Comparison of ENCODE assay signal across 22 cellular contexts in genomic region chr15:98504998-98505397, GRCh38.
DNase-seq lines count a peak whose midpoint lies in the region; ATAC-seq and TF ChIP-seq lines count a peak whose summit lies in the region.
"Had no signal": no experiment of that assay in that cellular context is flagged by ENCODE, and none has a peak within 500 bp of the region (broad histone marks: within the 10 kb centered on the region; RNA-seq: fewer than 3 reads in every experiment).

No MANE protein-coding gene starts in this region.

- H3K4me1 Mint-ChIP-seq in activated CD4-positive, alpha-beta memory T cell treated with anti-CD3 and anti-CD28 coated beads for 36 hours (ENCODE audit: low read depth): no peaks in the 10 kb centered on the region

- POLR2A ChIA-PET in IMR-90 (lab: Charles Lee; ENCODE audit: unreplicated experiment): no interaction called here
- POLR2A ChIA-PET in activated CD4-positive, alpha-beta memory T cell treated with anti-CD3 and anti-CD28 coated beads for 36 hours (lab: Charles Lee): no interaction called here

- H3K79me2 ChIP-seq in hepatocyte: no peaks in the 10 kb centered on the region

- TF ChIP-seq POLR2A in IMR-90 (IDR thresholded peaks at IDR 0.05; ENCODE audit: low read depth, low read length): no peak
- no peak for TF ChIP-seq POLR2A in vagina (IDR thresholded peaks at IDR 0.05)

- in situ Hi-C loops in IMR-90 (cut with MboI; ENCODE audit: low sequenced_read_pairs): no loop called here

- H3K27me3 ChIP-seq in IMR-90 (ENCODE audit: control insufficient read depth, insufficient read depth, low read length) (peaks cover 24% of the 10 kb centered on the region), hepatocyte (peaks cover 7% of the 10 kb centered on the region), vagina (no peaks in the 10 kb centered on the region)

- H2BK15ac ChIP-seq in IMR-90 (ENCODE audit: low read depth, low read length): no peak overlapping the region

- H3K27me3 Mint-ChIP-seq in activated CD4-positive, alpha-beta memory T cell treated with anti-CD3 and anti-CD28 coated beads for 36 hours: peaks cover 39% of the 10 kb centered on the region

- WGBS in IMR-90 (ENCODE audit: extremely low coverage in 2 of 2, insufficient read length in 1 of 2), 2 experiments: 82% methylated on average over 3 of the region's 9 CpGs; no CpG with 5 or more reads in 1 of the 2 experiments
- WGBS in hepatocyte (ENCODE audit: low lambda C conversion rate, missing lambda C conversion rate): 92% methylated on average over 9 of the region's 9 CpGs

- H3K9me3 Mint-ChIP-seq in activated CD4-positive, alpha-beta memory T cell treated with anti-CD3 and anti-CD28 coated beads for 36 hours: no peaks in the 10 kb centered on the region
- H3K9me3 Mint-ChIP-seq: CD8-positive, alpha-beta T cell had no signal

- CTCF ChIA-PET in IMR-90 (lab: Yijun Ruan, JAX): no interaction called here
- CTCF ChIA-PET in activated CD4-positive, alpha-beta memory T cell treated with anti-CD3 and anti-CD28 coated beads for 36 hours (lab: Charles Lee): no interaction called here

- no peak overlapping the region; the same call in 1 of the 2 replicates for H2AK5ac ChIP-seq in IMR-90 (ENCODE audit: low read depth, low read length)

- H3K23ac ChIP-seq in IMR-90 (ENCODE audit: low read depth, low read length): no peak overlapping the region

- H3K27ac Mint-ChIP-seq in activated CD4-positive, alpha-beta memory T cell treated with anti-CD3 and anti-CD28 coated beads for 36 hours: no peak overlapping the region
- H3K27ac Mint-ChIP-seq: CD8-positive, alpha-beta T cell had no signal

- no peak for TF ChIP-seq RAD21 in IMR-90 (IDR thresholded peaks at IDR 0.05; ENCODE audit: low read length)

- no peak overlapping the region for H4K91ac ChIP-seq in IMR-90 (ENCODE audit: insufficient read depth, low read depth, low read length)

- TF ChIP-seq CTCF in IMR-90 (conservative IDR thresholded peaks at IDR 0.05; ENCODE audit: low read depth, low read length) (no peak), hepatocyte (IDR thresholded peaks at IDR 0.05; ENCODE audit: poor library complexity) (no peak), vagina (IDR thresholded peaks at IDR 0.05) (no peak)

- DNase-seq in IMR-90: no peak
- DNase-seq in hepatocyte (ENCODE audit: low spot score): no peak
- DNase-seq in posterior vena cava (ENCODE audit: low spot score): peak; percentile 52
- DNase-seq in vagina (ENCODE audit: extremely low spot score in 2 of 2): peak in 1 of 2 donors; percentile 83
- DNase-seq in activated CD4-positive, alpha-beta memory T cell treated with anti-CD3 and anti-CD28 coated beads for 36 hours: no peak
- no peak for DNase-seq in NCI-H2029 (lab: John Stamatoyannopoulos, UW)
- DNase-seq: AML-193; Caco-2; CD8-positive, alpha-beta T cell; HCEC 1CT; KG1; MG63; NCI-H1417 treated with DMSO at 0.1 percent for 48 hours; NCI-H187; NCI-H2171 treated with DMSO at 0.1 percent for 48 hours; NCI-H345; NCI-H524; NCI-H748 treated with DMSO at 0.1 percent for 48 hours; SIG-M5 had no signal

- no peak overlapping the region for H2AK9ac ChIP-seq in IMR-90 (replicated peaks; ENCODE audit: low read depth, low read length, poor library complexity)

- peak overlapping the region; percentile 36; the same call in 1 of the 2 replicates for H3K18ac ChIP-seq in IMR-90 (ENCODE audit: low read depth, low read length)

- intact Hi-C loops in IMR-90 (cut with micrococcal nuclease) (no loop called here), posterior vena cava (cut with DNase I) (no loop called here), vagina (cut with DNase I) (no loop called here)
- intact Hi-C loops in activated CD4-positive, alpha-beta memory T cell treated with anti-CD3 and anti-CD28 coated beads for 36 hours (cut with micrococcal nuclease): no loop called here

- no peak overlapping the region for H2BK5ac ChIP-seq in IMR-90 (ENCODE audit: low read depth, low read length, poor library complexity, severe bottlenecking)

- no peaks in the 10 kb centered on the region for H3K36me3 ChIP-seq in IMR-90 (ENCODE audit: control insufficient read depth, insufficient read depth, low read length)
- no peaks in the 10 kb centered on the region for H3K36me3 ChIP-seq in hepatocyte (replicated peaks; ENCODE audit: insufficient read depth, low read depth)
- no peaks in the 10 kb centered on the region for H3K36me3 ChIP-seq in vagina
- H3K36me3 ChIP-seq: MG63 had no signal

- no peaks in the 10 kb centered on the region for H3K79me1 ChIP-seq in IMR-90 (ENCODE audit: low read depth in 1 of 2, low read length in 2 of 2)

- peak overlapping the region; percentile 46 for H2BK20ac ChIP-seq in IMR-90 (ENCODE audit: low read depth, low read length)

- H2AFZ ChIP-seq in IMR-90 (replicated peaks; ENCODE audit: low read length, poor library complexity): no peak overlapping the region
- no peak overlapping the region for H2AFZ ChIP-seq in hepatocyte

- H3K9me1 ChIP-seq in IMR-90 (ENCODE audit: insufficient read depth, low read length): peaks cover 3% of the 10 kb centered on the region; the same call in 1 of the 2 replicates

- H3K9ac ChIP-seq in IMR-90 (ENCODE audit: low read depth, low read length): no peak overlapping the region

- peaks cover 18% of the 10 kb centered on the region; the same call in 1 of the 2 replicates for H3K4me1 ChIP-seq in IMR-90 (ENCODE audit: control insufficient read depth, insufficient read depth, low read length)
- peaks cover 8% of the 10 kb centered on the region for H3K4me1 ChIP-seq in hepatocyte (ENCODE audit: insufficient read depth)
- H3K4me1 ChIP-seq in vagina: peaks cover 20% of the 10 kb centered on the region
- H3K4me1 ChIP-seq: Caco-2 had no signal

- peak overlapping the region; percentile 44; the same call in 1 of the 2 replicates for H2BK120ac ChIP-seq in IMR-90 (ENCODE audit: low read depth, low read length)

- H3K36me3 Mint-ChIP-seq in activated CD4-positive, alpha-beta memory T cell treated with anti-CD3 and anti-CD28 coated beads for 36 hours: no peaks in the 10 kb centered on the region
- H3K36me3 Mint-ChIP-seq: CD8-positive, alpha-beta T cell had no signal

- no peak overlapping the region; the same call in 1 of the 2 replicates for H3K56ac ChIP-seq in IMR-90 (ENCODE audit: extremely low read depth, insufficient read depth, low read length)

- H4K20me1 ChIP-seq in IMR-90 (ENCODE audit: insufficient read depth, low read length) (no peaks in the 10 kb centered on the region), hepatocyte (ENCODE audit: insufficient read depth, poor library complexity, severe bottlenecking) (no peaks in the 10 kb centered on the region)

- BruUV-seq in IMR-90 (replicated peaks; lab: Mats Ljungman, UMichigan): no TSS peak

- no peak overlapping the region for H3K4ac ChIP-seq in IMR-90 (ENCODE audit: low read depth, low read length)

- H3K4me3 ChIP-seq in IMR-90 (ENCODE audit: insufficient read depth, low read depth, low read length) (no peak overlapping the region), hepatocyte (no peak overlapping the region), vagina (no peak overlapping the region)
- H3K4me3 ChIP-seq: A549, MG63 had no signal

- ATAC-seq in IMR-90 (ENCODE audit: low read depth): no peak
- ATAC-seq in HG03045 (IDR thresholded peaks at IDR 0.05; ENCODE audit: unreplicated experiment): no peak
- ATAC-seq: CD8-positive, alpha-beta T cell had no signal

- H3K14ac ChIP-seq in IMR-90 (replicated peaks; ENCODE audit: low read depth, low read length): no peak overlapping the region

- peak overlapping the region; percentile 88; the same call in 1 of the 2 replicates for H3K27ac ChIP-seq in IMR-90 (ENCODE audit: insufficient read depth, low read length)
- peak overlapping the region; percentile 71 for H3K27ac ChIP-seq in hepatocyte
- peak overlapping the region; percentile 55 for H3K27ac ChIP-seq in vagina
- H3K27ac ChIP-seq: A549, C4-2B had no signal

- H3K9me3 ChIP-seq in IMR-90 (ENCODE audit: control insufficient read depth, insufficient read depth, low read length) (peaks cover 3% of the 10 kb centered on the region; the same call in 1 of the 2 replicates), hepatocyte (ENCODE audit: low read depth) (no peaks in the 10 kb centered on the region), vagina (no peaks in the 10 kb centered on the region)
- H3K9me3 ChIP-seq: Caco-2, MG63 had no signal

- H4K5ac ChIP-seq in IMR-90 (ENCODE audit: low read depth, low read length): peak overlapping the region; percentile 25; the same call in 1 of the 2 replicates

- dilution Hi-C loops in IMR-90 (cut with HindIII; ENCODE audit: low sequenced_read_pairs, unreplicated experiment): no loop called here

- H3K9me2 ChIP-seq in hepatocyte (replicated peaks; ENCODE audit: insufficient read depth): no peaks in the 10 kb centered on the region

- H3K4me2 ChIP-seq in IMR-90 (ENCODE audit: low read depth, low read length) (no peak overlapping the region), hepatocyte (no peak overlapping the region)
- H3K4me2 ChIP-seq: A549 had no signal

- no peak overlapping the region; a peak in 1 of 4 replicates for H4K8ac ChIP-seq in IMR-90 (ENCODE audit: low read depth in 2 of 2, low read length in 2 of 2)

- no peak overlapping the region for H3K4me3 Mint-ChIP-seq in activated CD4-positive, alpha-beta memory T cell treated with anti-CD3 and anti-CD28 coated beads for 36 hours
- H3K4me3 Mint-ChIP-seq: CD8-positive, alpha-beta T cell had no signal

TF ChIP-seq in IMR-90, 13 proteins besides CTCF, POLR2A, EP300 and RAD21 (continues in another document):
- no peak for TF ChIP-seq SMC3 (IDR thresholded peaks at IDR 0.05; ENCODE audit: low read depth, low read length)
- no peak for TF ChIP-seq MAFK (IDR thresholded peaks at IDR 0.05; ENCODE audit: low read depth, low read length)
- no peak for TF ChIP-seq NFE2L2 (IDR thresholded peaks at IDR 0.05; ENCODE audit: low read depth, low read length)
- no peak for TF ChIP-seq CEBPB (IDR thresholded peaks at IDR 0.05; ENCODE audit: low read depth, low read length)
- TF ChIP-seq USF2 (IDR thresholded peaks at IDR 0.05; ENCODE audit: low read depth, low read length): no peak
- no peak for TF ChIP-seq ELK1 (IDR thresholded peaks at IDR 0.05; ENCODE audit: borderline replicate concordance, low read depth, low read length)
